Comparison of ENCODE assay signal across 11 cellular contexts in the genomic region with DNA sequence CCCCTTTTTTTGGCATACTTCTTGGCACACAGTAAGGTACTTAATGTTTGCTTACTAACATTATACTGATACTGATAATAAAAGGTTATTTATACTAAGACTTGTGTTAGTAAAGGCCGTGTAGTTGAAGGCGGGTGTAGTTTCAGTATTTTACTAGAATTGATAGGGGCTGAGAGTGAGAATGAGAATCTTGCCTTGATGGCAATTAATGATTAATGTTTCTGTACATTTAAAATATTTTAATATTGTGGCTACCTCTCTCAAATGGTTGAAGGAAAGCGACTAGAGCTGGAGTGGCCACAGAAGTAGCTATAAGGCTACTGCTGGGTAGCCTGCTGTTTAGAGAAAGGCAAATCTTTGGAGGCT. TPM values are rescaled to one million over a fixed set of nuclear protein-coding genes. Genes with fewer than 3 reads are reported as not detected.
DNase-seq lines count a peak whose midpoint lies in the region; ATAC-seq, FAIRE-seq and TF ChIP-seq lines count a peak whose summit lies in the region.
"Had no signal": no experiment of that assay in that cellular context is flagged by ENCODE, and none has a peak within 500 bp of the region (broad histone marks: within the 10 kb centered on the region; RNA-seq: fewer than 3 reads in every experiment).

No MANE protein-coding gene starts in this region.

- no peak for ATAC-seq in activated naive CD4-positive, alpha-beta T cell treated with anti-CD3 and anti-CD28 coated beads, Interleukin-2, amount 50 U/mL, for 72 hours
- ATAC-seq in HG03280 (IDR thresholded peaks at IDR 0.05; ENCODE audit: unreplicated experiment): peak; percentile 13

- peak overlapping the region; percentile 5 to 84 for H3K27ac Mint-ChIP-seq in activated naive CD4-positive, alpha-beta T cell treated with anti-CD3 and anti-CD28 coated beads, Interleukin-2, amount 50 U/mL, for 72 hours
- peak overlapping the region; percentile 80 for H3K27ac Mint-ChIP-seq in endodermal cell

- peak overlapping the region; percentile 39 for H3K4me3 ChIP-seq in endodermal cell (ENCODE audit: low read length)
- H3K4me3 ChIP-seq in uterus: no peak overlapping the region

- H3K4me1 Mint-ChIP-seq in endodermal cell: peaks cover 50% of the 10 kb centered on the region

- DNase-seq in activated naive CD4-positive, alpha-beta T cell treated with anti-CD3 and anti-CD28 coated beads, Interleukin-2, amount 50 U/mL, for 72 hours (ENCODE audit: low spot score in 2 of 2): no peak
- DNase-seq in activated naive CD4-positive, alpha-beta T cell treated with anti-CD3 and anti-CD28 coated beads, Interleukin-2, amount 50 U/mL, for 16 hours: no peak
- DNase-seq in endodermal cell: no peak
- no peak for DNase-seq in uterus
- DNase-seq in GM12891 (ENCODE audit: insufficient read length, low spot score): no peak
- DNase-seq in COLO668 (lab: John Stamatoyannopoulos, UW; ENCODE audit: unreplicated experiment): no peak
- DNase-seq in NCI-H526 treated with DMSO at 0.1 percent for 48 hours (lab: John Stamatoyannopoulos, UW): no peak
- DNase-seq: NCI-H1092, T-helper 9 cell had no signal

- TF ChIP-seq POLR2A in uterus (IDR thresholded peaks at IDR 0.05): no peak
- no peak for TF ChIP-seq POLR2A in GM12891 (IDR thresholded peaks at IDR 0.05; ENCODE audit: low read depth, low read length)

- H3K36me3 Mint-ChIP-seq in activated naive CD4-positive, alpha-beta T cell treated with anti-CD3 and anti-CD28 coated beads, Interleukin-2, amount 50 U/mL, for 72 hours: peaks cover 0 to 1% of the 10 kb centered on the region in 2 donors
- H3K36me3 Mint-ChIP-seq in endodermal cell (ENCODE audit: low read depth): peaks cover 9% of the 10 kb centered on the region

- no peak for FAIRE-seq in GM12891 (lab: Jason Lieb, UNC)
- FAIRE-seq: bronchial epithelial cell had no signal

- H3K36me3 ChIP-seq in endodermal cell (ENCODE audit: control insufficient read depth, insufficient read depth, low read length) (peaks cover 6% of the 10 kb centered on the region), uterus (no peaks in the 10 kb centered on the region)

- H3K27ac ChIP-seq in endodermal cell (ENCODE audit: low read depth, low read length) (peak overlapping the region; percentile 9), uterus (peak overlapping the region; percentile 40 to 59)

- H3K4me1 ChIP-seq in endodermal cell (ENCODE audit: control insufficient read depth, insufficient read depth, low read length) (peaks cover 7% of the 10 kb centered on the region), uterus (peaks cover 6 to 7% of the 10 kb centered on the region in 2 donors)

- TF ChIP-seq CTCF in endodermal cell (conservative IDR thresholded peaks at IDR 0.05) (no peak), uterus (IDR thresholded peaks at IDR 0.05) (no peak)

- WGBS in endodermal cell (ENCODE audit: insufficient coverage in 1 of 2, insufficient read length in 1 of 2), 2 experiments: 78% methylated on average over 3 of the region's 3 CpGs; no CpG with 5 or more reads in 1 of the 2 experiments

- H3K9me3 ChIP-seq in endodermal cell (ENCODE audit: control insufficient read depth, low read length) (no peaks in the 10 kb centered on the region), uterus (no peaks in the 10 kb centered on the region)

- H3K27me3 Mint-ChIP-seq in endodermal cell (ENCODE audit: insufficient read depth): no peaks in the 10 kb centered on the region

- no peaks in the 10 kb centered on the region for H3K27me3 ChIP-seq in endodermal cell (ENCODE audit: control insufficient read depth, insufficient read depth, low read length, poor library complexity, severe bottlenecking)
- H3K27me3 ChIP-seq in uterus: no peaks in the 10 kb centered on the region

- intact Hi-C loops in uterus (cut with DNase I; ENCODE audit: low total_unique reads): no loop called here

- H3K9me3 Mint-ChIP-seq in activated naive CD4-positive, alpha-beta T cell treated with anti-CD3 and anti-CD28 coated beads, Interleukin-2, amount 50 U/mL, for 72 hours: no peaks in the 10 kb centered on the region
- H3K9me3 Mint-ChIP-seq in endodermal cell: no peaks in the 10 kb centered on the region

- peak overlapping the region; percentile 11 for H3K9ac ChIP-seq in endodermal cell (ENCODE audit: extremely low read depth, low read length, poor library complexity, severe bottlenecking)

- H3K4me3 Mint-ChIP-seq in endodermal cell: no peak overlapping the region

TF ChIP-seq in GM12891, 5 proteins besides CTCF, POLR2A, EP300 and RAD21:
- TF ChIP-seq POU2F2 (IDR thresholded peaks at IDR 0.05; ENCODE audit: low read depth, low read length): no peak
- TF ChIP-seq SPI1 (IDR thresholded peaks at IDR 0.05; ENCODE audit: low read depth, low read length): no peak
- no peak for TF ChIP-seq POLR2AphosphoS5 (IDR thresholded peaks at IDR 0.05; ENCODE audit: low read depth, low read length)

RNA-seq across cellular contexts. Expression of a gene that starts 29.3 kb away (rescaled TPM):
- total RNA-seq in activated naive CD4-positive, alpha-beta T cell treated with anti-CD3 and anti-CD28 coated beads, Interleukin-2, amount 50 U/mL, for 72 hours: 10 to 100 TPM; 32.7 to 38.7 TPM
- total RNA-seq in endodermal cell: 100 to 1,000 TPM; 178 to 184 TPM
- polyA plus RNA-seq in endodermal cell (2013, experiment 1 of 2): 59.1 TPM
- polyA plus RNA-seq in endodermal cell (2013, experiment 2 of 2): 52.6 TPM
- 10 to 100 TPM; 26.2 to 54.7 (median 37.4) TPM for total RNA-seq in uterus
- polyA plus RNA-seq in GM12891 (2012; ENCODE audit: low read depth, missing spikeins): 16.7 TPM
